Comparison of ENCODE assay signal across 15 cellular contexts in genomic region chr10:45326864-45327263, GRCh38. TPM values are rescaled to one million over a fixed set of nuclear protein-coding genes. Genes with fewer than 3 reads are reported as not detected.
"Had no signal": no experiment of that assay in that cellular context is flagged by ENCODE, and none has a peak within 500 bp of the region (broad histone marks: within the 10 kb centered on the region; RNA-seq: fewer than 3 reads in every experiment).

No MANE protein-coding gene starts in this region.

RNA-seq across cellular contexts. Expression of gene OR13A1, which starts 11.5 kb away (rescaled TPM):
- total RNA-seq: activated naive CD4-positive, alpha-beta T cell treated with anti-CD3 and anti-CD28 coated beads for 36 hours; activated naive CD4-positive, alpha-beta T cell treated with anti-CD3 and anti-CD28 coated beads, Interleukin-2, amount 50 U/mL, for 72 hours; activated naive CD8-positive, alpha-beta T cell treated with anti-CD3 and anti-CD28 coated beads for 36 hours; activated T-cell treated with anti-CD3 and anti-CD28 coated beads, Interleukin-2, amount 50 U/mL, for 4 hours; activated T-cell treated with anti-CD3 and anti-CD28 coated beads, Interleukin-2, amount 50 U/mL, for 72 hours; activated T-helper 1 cell treated with anti-CD3 and anti-CD28 coated beads, Interleukin-12 subunit alpha, Interleukin-12 subunit beta, Interleukin-2, Interleukin-4 antibody, amounts not matched to agents 30 ng/mL and 10 ng/mL and 1 ng/mL, durations not matched to agents 14 hours and 24 hours and 36 hours; activated T-helper 17 cell treated with anti-CD3 and anti-CD28 coated beads, Interleukin-2, amount 50 U/mL, for 72 hours; activated T-helper 2 cell treated with anti-CD3 and anti-CD28 coated beads, Interferon-gamma antibody, Interleukin-2, Interleukin-4, amounts not matched to agents 10 μg/mL and 5 μg/mL and 100 μg/mL, durations not matched to agents 14 hours and 24 hours and 36 hours; aorta; ascending aorta; astrocyte; body of pancreas; bronchial epithelial cell; cardiac septum; chondrocyte had no signal
- polyA plus RNA-seq: aorta had no signal

RNA-seq across cellular contexts. Expression of gene ALOX5, which starts 47.2 kb away (rescaled TPM):
- total RNA-seq: chondrocyte had no signal
